Comparison of ENCODE assay signal across 8 cellular contexts in genomic region chr3:32502944-32503286, GRCh38. TPM values are rescaled to one million over a fixed set of nuclear protein-coding genes. Genes with fewer than 3 reads are reported as not detected.
DNase-seq lines count a peak whose midpoint lies in the region; ATAC-seq and TF ChIP-seq lines count a peak whose summit lies in the region.

No MANE protein-coding gene starts in this region.

- H3K4me3 Mint-ChIP-seq in IgD-negative memory B cell: peak overlapping the region; percentile 97 to 100 (median 98)

- H3K9me3 Mint-ChIP-seq in IgD-negative memory B cell: no peaks in the 10 kb centered on the region

- H3K27me3 Mint-ChIP-seq in IgD-negative memory B cell: no peaks in the 10 kb centered on the region

- ATAC-seq in GM18870 (IDR thresholded peaks at IDR 0.05; ENCODE audit: unreplicated experiment) (peak; percentile 5), HG03196 (IDR thresholded peaks at IDR 0.05; ENCODE audit: unreplicated experiment) (no peak)

- peak in 3 of 56 donors; percentile 0 to 4 (median 2) for TF ChIP-seq CTCF in dorsolateral prefrontal cortex (IDR thresholded peaks at IDR 0.05 in 54 of 56, conservative IDR thresholded peaks at IDR 0.05 in 2 of 56; ENCODE audit: low read depth in 1 of 56, partially characterized antibody in 56 of 56)
- TF ChIP-seq CTCF in ovary (IDR thresholded peaks at IDR 0.05): no peak

- no peak for TF ChIP-seq EP300 in ovary (IDR thresholded peaks at IDR 0.05)

- peaks cover 2% of the 10 kb centered on the region for H3K36me3 Mint-ChIP-seq in IgD-negative memory B cell

- H3K4me1 ChIP-seq in ovary (ENCODE audit: insufficient read depth): no peaks in the 10 kb centered on the region

- no peaks in the 10 kb centered on the region for H3K9me3 ChIP-seq in ovary

- intact Hi-C loops in dorsolateral prefrontal cortex (cut with DNase I): loop anchor here in 1 of 2 donors (2.0 kb wide), 1 partner anchor 68 kb away; the partner anchor contains the start of gene DYNC1LI1
- intact Hi-C loops in ovary (cut with DNase I): loop anchor here in 1 of 4 donors (10.0 kb wide), 1 partner anchor 432 kb away; no protein-coding TSS in a partner anchor

- peaks cover 26 to 42% (median 33%) of the 10 kb centered on the region in 3 donors for H3K4me1 Mint-ChIP-seq in IgD-negative memory B cell

- TF ChIP-seq POLR2A in ovary (IDR thresholded peaks at IDR 0.05): no peak

- H3K4me3 ChIP-seq in dorsolateral prefrontal cortex (peak overlapping the region; percentile 57 to 100 (median 91)), ovary (peak overlapping the region; percentile 79)

- H3K27ac Mint-ChIP-seq in IgD-negative memory B cell: peak overlapping the region; percentile 82 to 98 (median 96)

- DNase-seq in dorsolateral prefrontal cortex (no peak), ovary (no peak), T1000 (lab: John Stamatoyannopoulos, UW) (no peak), Ammon's horn (ENCODE audit: low spot score) (no peak)
- no peak for DNase-seq in stimulated activated CD8-positive, alpha-beta memory T cell treated with anti-CD3 and anti-CD28 coated beads, Interleukin-4, amount 100 ng/mL, for 48 hours

- H3K27me3 ChIP-seq in dorsolateral prefrontal cortex: no peaks in the 10 kb centered on the region
- no peaks in the 10 kb centered on the region for H3K27me3 ChIP-seq in ovary

- no peaks in the 10 kb centered on the region for H3K36me3 ChIP-seq in ovary

- 1% methylated on average over 6 of the region's 6 CpGs for WGBS in ovary, 3 donors

- H3K27ac ChIP-seq in dorsolateral prefrontal cortex (peak overlapping the region in 58 of 59 donors; percentile 37 to 96 (median 91)), ovary (peak overlapping the region; percentile 58 to 83)

RNA-seq across cellular contexts. Expression of gene CMTM6, which starts 0.3 kb away (rescaled TPM):
- 125 TPM for polyA plus RNA-seq in IgD-negative memory B cell
- 10 to 100 TPM in 73 of 120 experiments, 1 to 10 TPM in 47; 6.4 to 19.8 (median 10.5) TPM for total RNA-seq in dorsolateral prefrontal cortex
- 100 to 1,000 TPM in 1 of 7 donors, 10 to 100 TPM in 6; 24.1 to 150 (median 25.9) TPM for total RNA-seq in ovary
- 10 to 100 TPM; 19.7 to 30.3 TPM for polyA plus RNA-seq in ovary
